ENCODE assay signal across 8 cellular contexts in genomic region chr21:34889287-34889536, GRCh38.
DNase-seq lines count a peak whose midpoint lies in the region; ATAC-seq and TF ChIP-seq lines count a peak whose summit lies in the region.

No MANE protein-coding gene starts in this region.

- H3K27ac ChIP-seq in HL-60 (replicated peaks), result peak overlapping the region; percentile 99

- peaks cover 33% of the 10 kb centered on the region for H3K4me1 Mint-ChIP-seq in T-helper 1 cell treated with Interleukin-12 subunit alpha and Interleukin-12 subunit beta and Interleukin-4 antibody, amounts not matched to agents 30 μg/mL and 1 μg/mL, for 36 hours (ENCODE audit: low read depth)

- peak overlapping the region; percentile 53 for H3K4me3 ChIP-seq in HL-60 (replicated peaks; ENCODE audit: insufficient read depth, low read length)

- in situ Hi-C loops in T47D (cut with HindIII; ENCODE audit: low pct_unique_long_range_greater_than_20kb, low sequenced_read_pairs), result no loop called here

- DNase-seq in NCI-H82 (lab: John Stamatoyannopoulos, UW), result peak; percentile 64
- no peak for DNase-seq in NCI-H82 treated with DMSO at 0.1 percent for 48 hours (lab: John Stamatoyannopoulos, UW; ENCODE audit: unreplicated experiment)
- peak; percentile 58 to 71 for DNase-seq in HL-60 (ENCODE audit: low read depth in 1 of 2, low spot score in 1 of 2)
- peak; percentile 58 to 68 for DNase-seq in T47D (ENCODE audit: low read depth in 1 of 2, low spot score in 1 of 2)
- DNase-seq in left colon, result peak; percentile 34 to 72
- peak; percentile 34 to 46 for DNase-seq in stimulated activated CD8-positive, alpha-beta memory T cell treated with anti-CD3 and anti-CD28 coated beads, Interleukin-4, amount 100 ng/mL, for 4 hours (ENCODE audit: low read depth in 2 of 2, low spot score in 1 of 2)
- DNase-seq in inferior parietal cortex (ENCODE audit: extremely low spot score), result no peak

- H3K4me3 Mint-ChIP-seq in T-helper 1 cell treated with Interleukin-12 subunit alpha and Interleukin-12 subunit beta and Interleukin-4 antibody, amounts not matched to agents 30 μg/mL and 1 μg/mL, for 36 hours, result peak overlapping the region; percentile 90

- peak overlapping the region; percentile 95 for H3K27ac Mint-ChIP-seq in T-helper 1 cell treated with Interleukin-12 subunit alpha and Interleukin-12 subunit beta and Interleukin-4 antibody, amounts not matched to agents 30 μg/mL and 1 μg/mL, for 36 hours

- H3K9me3 Mint-ChIP-seq in T-helper 1 cell treated with Interleukin-12 subunit alpha and Interleukin-12 subunit beta and Interleukin-4 antibody, amounts not matched to agents 30 μg/mL and 1 μg/mL, for 36 hours, result no peaks in the 10 kb centered on the region

- TF ChIP-seq CTCF in HL-60 (IDR thresholded peaks at IDR 0.05; ENCODE audit: insufficient read depth, low read length), result no peak

- H3K27me3 Mint-ChIP-seq in T-helper 1 cell treated with Interleukin-12 subunit alpha and Interleukin-12 subunit beta and Interleukin-4 antibody, amounts not matched to agents 30 μg/mL and 1 μg/mL, for 36 hours (ENCODE audit: low read depth), result peaks cover 17% of the 10 kb centered on the region

- peak; percentile 2 for ATAC-seq in left colon

- H3K36me3 Mint-ChIP-seq in T-helper 1 cell treated with Interleukin-12 subunit alpha and Interleukin-12 subunit beta and Interleukin-4 antibody, amounts not matched to agents 30 μg/mL and 1 μg/mL, for 36 hours (ENCODE audit: low read depth), result peaks cover 10% of the 10 kb centered on the region

- intact Hi-C loops in left colon (cut with DNase I, micrococcal nuclease), result loop anchor here in 1 of 2 donors (10.0 kb wide), 1 partner anchor 144 kb away; no protein-coding TSS in a partner anchor

- H3K27me3 ChIP-seq in HL-60 (ENCODE audit: insufficient read depth, poor library complexity, severe bottlenecking), result no peaks in the 10 kb centered on the region

Comparison
In these comparisons a context has a peak if more than half of its experiments do, and no peak if none do; other contexts are left out.
1. DNase-seq: peak in NCI-H82 (single experiment), HL-60 (2 of 2), T47D (2 of 2), left colon (2 of 2) and stimulated activated CD8-positive, alpha-beta memory T cell treated with anti-CD3 and anti-CD28 coated beads, Interleukin-4, amount 100 ng/mL, for 4 hours (2 of 2); none in NCI-H82 treated with DMSO at 0.1 percent for 48 hours (single experiment) and inferior parietal cortex (single experiment).